In the genomic region with DNA sequence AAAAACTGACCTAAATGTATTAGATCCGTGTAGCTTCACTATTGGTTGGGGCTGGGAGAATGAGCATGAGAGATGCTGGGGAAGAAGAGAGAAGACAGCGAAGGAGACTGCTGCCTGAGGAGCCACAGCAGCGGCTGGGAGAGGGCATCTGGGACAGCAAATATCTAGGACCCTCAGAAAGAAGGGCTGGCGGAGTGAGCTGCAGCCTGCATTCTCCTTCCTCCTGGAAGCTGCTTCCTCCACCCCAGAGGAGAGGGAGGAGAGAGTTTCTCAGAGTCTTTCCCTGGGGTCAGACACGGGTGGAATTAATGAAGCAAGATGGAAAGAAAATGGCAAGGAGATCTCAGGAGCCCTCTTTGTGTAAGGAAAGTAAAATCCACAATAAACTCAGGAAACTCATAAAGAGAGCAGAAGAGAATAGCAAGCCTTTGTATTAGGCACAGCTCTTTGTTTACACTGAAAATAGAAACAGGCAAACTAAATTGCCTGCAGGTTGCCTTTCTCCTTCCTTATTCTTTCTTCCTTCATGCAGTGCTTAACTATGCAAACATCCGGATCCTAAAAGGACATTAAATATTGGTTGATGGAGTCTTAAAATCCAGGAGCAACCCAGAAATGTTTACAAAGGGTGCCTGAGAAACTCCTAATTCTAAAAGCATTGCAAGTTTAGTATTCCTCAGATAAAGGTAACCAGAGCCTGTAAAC, we compare ENCODE assay signal across 19 cellular contexts.
DNase-seq lines count a peak whose midpoint lies in the region; ATAC-seq and TF ChIP-seq lines count a peak whose summit lies in the region.
"Had no signal": no experiment of that assay in that cellular context is flagged by ENCODE, and none has a peak within 500 bp of the region (broad histone marks: within the 10 kb centered on the region; RNA-seq: fewer than 3 reads in every experiment).

No MANE protein-coding gene starts in this region.

- H3K27ac ChIP-seq in PC-3 (ENCODE audit: low read length) (peak overlapping the region; percentile 74), mesendoderm (ENCODE audit: low read depth, low read length) (no peak overlapping the region), transverse colon (peak overlapping the region; percentile 32 to 75 (median 67)), thyroid gland (no peak overlapping the region), substantia nigra (ENCODE audit: low read depth, low read length, poor library complexity, severe bottlenecking) (no peak overlapping the region)
- H3K27ac ChIP-seq: right lobe of liver had no signal

- H3K4me3 ChIP-seq in PC-3 (ENCODE audit: low read length): no peak overlapping the region; the same call in 1 of the 2 replicates
- H3K4me3 ChIP-seq in mesendoderm (ENCODE audit: low read length): no peak overlapping the region
- peak overlapping the region in 1 of 4 donors; percentile 3 for H3K4me3 ChIP-seq in transverse colon
- no peak overlapping the region for H3K4me3 ChIP-seq in thyroid gland (replicated peaks in 1 of 3)
- H3K4me3 ChIP-seq: heart left ventricle, right lobe of liver had no signal

- DNase-seq in SIG-M5 treated with dmso at 0.1 percent for 504 hours (lab: John Stamatoyannopoulos, UW; ENCODE audit: unreplicated experiment) (peak; percentile 25), SIG-M5 (lab: John Stamatoyannopoulos, UW) (no peak), PC-3 (peak; percentile 60), mesendoderm (no peak), transverse colon (no peak), thyroid gland (no peak), substantia nigra (lab: John Stamatoyannopoulos, UW) (no peak)
- DNase-seq in natural killer cell treated with Interleukin-12 subunit alpha and Interleukin-12 subunit beta and Interleukin-15 and Interleukin-18, amount 100 ng/mL, for 72 hours (ENCODE audit: low spot score): no peak
- DNase-seq: activated CD4-positive, CD25-positive, alpha-beta regulatory T cell treated with anti-CD3 and anti-CD28 coated beads, Interleukin-2, amount 50 U/mL, for 72 hours; activated CD8-positive, alpha-beta memory T cell treated with anti-CD3 and anti-CD28 coated beads, Interleukin-2, amount 50 U/mL, for 48 hours; activated naive CD4-positive, alpha-beta T cell; COR-L47; heart left ventricle; kidney glomerular epithelial cell; MV-4-11; right lobe of liver; stimulated activated CD8-positive, alpha-beta memory T cell treated with anti-CD3 and anti-CD28 coated beads, Interleukin-4, amount 100 ng/mL, for 48 hours; T-helper 17 cell; trophoblast cell had no signal

- no peaks in the 10 kb centered on the region for H3K4me1 Mint-ChIP-seq in natural killer cell treated with Interleukin-12 subunit alpha and Interleukin-12 subunit beta and Interleukin-15 and Interleukin-18, amount 100 ng/mL, for 72 hours (ENCODE audit: low read depth in 2 of 2)

- H2BK5ac ChIP-seq in mesendoderm (ENCODE audit: low read length): no peak overlapping the region

- peak overlapping the region; percentile 65 for H3K4me2 ChIP-seq in PC-3 (ENCODE audit: low read length)
- no peak overlapping the region for H3K4me2 ChIP-seq in mesendoderm (ENCODE audit: low read length)

- no CpG with 5 or more reads among the region's 6 CpGs for WGBS in mesendoderm (ENCODE audit: extremely low coverage, insufficient coverage, low lambda C conversion rate)
- 30 to 48% methylated on average over 6 of the region's 6 CpGs for WGBS in transverse colon (ENCODE audit: low coverage in 1 of 2), 2 donors
- WGBS in thyroid gland, 2 donors: 77% methylated on average over 6 of the region's 6 CpGs

- no peaks in the 10 kb centered on the region for H3K79me2 ChIP-seq in PC-3 (ENCODE audit: low read length)
- H3K79me2 ChIP-seq in mesendoderm (ENCODE audit: control insufficient read depth, insufficient read depth, low read length): no peaks in the 10 kb centered on the region

- peaks cover 4% of the 10 kb centered on the region for H3F3A ChIP-seq in PC-3 (ENCODE audit: low read length, unreplicated experiment)

- no peaks in the 10 kb centered on the region for H3K9me3 ChIP-seq in PC-3 (ENCODE audit: low read length)
- no peaks in the 10 kb centered on the region for H3K9me3 ChIP-seq in transverse colon
- no peaks in the 10 kb centered on the region for H3K9me3 ChIP-seq in thyroid gland
- H3K9me3 ChIP-seq: heart left ventricle, right lobe of liver had no signal

- H4K20me1 ChIP-seq in PC-3 (ENCODE audit: low read length): no peaks in the 10 kb centered on the region

- TF ChIP-seq EP300 in transverse colon (IDR thresholded peaks at IDR 0.05; ENCODE audit: low read depth): no peak

- no peak overlapping the region for H3K4me3 Mint-ChIP-seq in natural killer cell treated with Interleukin-12 subunit alpha and Interleukin-12 subunit beta and Interleukin-15 and Interleukin-18, amount 100 ng/mL, for 72 hours
- H3K4me3 Mint-ChIP-seq: T-helper 17 cell had no signal

- H3K79me1 ChIP-seq in mesendoderm (ENCODE audit: low read length): no peaks in the 10 kb centered on the region

- no peaks in the 10 kb centered on the region for H3K9me2 ChIP-seq in PC-3 (replicated peaks; ENCODE audit: low read length)

- H2AFZ ChIP-seq in PC-3 (ENCODE audit: low read length): peak overlapping the region; percentile 30; the same call in 1 of the 2 replicates

- TF ChIP-seq CTCF in PC-3 (conservative IDR thresholded peaks at IDR 0.05; ENCODE audit: low read depth, low read length) (no peak), transverse colon (IDR thresholded peaks at IDR 0.05) (no peak), thyroid gland (IDR thresholded peaks at IDR 0.05) (no peak)

- no peak overlapping the region for H3K23ac ChIP-seq in mesendoderm (ENCODE audit: low read length)

- ATAC-seq in PC-3: peak; percentile 82
- no peak for ATAC-seq in natural killer cell treated with Interleukin-12 subunit alpha and Interleukin-12 subunit beta and Interleukin-15 and Interleukin-18, amount 100 ng/mL, for 72 hours
- ATAC-seq: heart left ventricle, right lobe of liver, T-helper 17 cell had no signal

- CTCF ChIA-PET in PC-3 (lab: Charles Lee): interaction anchor here (0.9 kb wide), 1 partner anchor 13 kb away, joined by 3 read pairs; no protein-coding TSS in a partner anchor

- no peak overlapping the region for H2AK5ac ChIP-seq in mesendoderm (ENCODE audit: low read length)

- H3K36me3 ChIP-seq in PC-3 (ENCODE audit: low read depth, low read length) (no peaks in the 10 kb centered on the region), mesendoderm (ENCODE audit: control insufficient read depth, insufficient read depth, low read length) (no peaks in the 10 kb centered on the region), transverse colon (no peaks in the 10 kb centered on the region), thyroid gland (no peaks in the 10 kb centered on the region)
- H3K36me3 ChIP-seq: heart left ventricle, right lobe of liver had no signal

- no peak overlapping the region for H4K8ac ChIP-seq in mesendoderm (ENCODE audit: low read depth, low read length)

- POLR2A ChIA-PET in PC-3 (lab: Charles Lee; ENCODE audit: unreplicated experiment): no interaction called here

- peak overlapping the region; percentile 25 for H3K18ac ChIP-seq in mesendoderm (ENCODE audit: low read length)

- no peak overlapping the region for H4K5ac ChIP-seq in mesendoderm (ENCODE audit: low read length)

- no TSS peak for BruUV-seq in PC-3 (replicated peaks; lab: Mats Ljungman, UMichigan)

- H3K4ac ChIP-seq in mesendoderm (ENCODE audit: low read depth, low read length): no peak overlapping the region

- in situ Hi-C loops in transverse colon (cut with MboI; ENCODE audit: low pct_ligation_motif_present in 1 of 4, low pct_unique_long_range_greater_than_20kb in 1 of 4, low sequenced_read_pairs in 3 of 4): loop anchor here in 1 of 4 donors (25.0 kb wide), 1 partner anchor 124 kb away; a partner anchor contains a TSS

- no peak overlapping the region for H3K27ac Mint-ChIP-seq in natural killer cell treated with Interleukin-12 subunit alpha and Interleukin-12 subunit beta and Interleukin-15 and Interleukin-18, amount 100 ng/mL, for 72 hours
- H3K27ac Mint-ChIP-seq: T-helper 17 cell had no signal

- peaks cover 29% of the 10 kb centered on the region for H3K4me1 ChIP-seq in PC-3 (ENCODE audit: insufficient read depth, low read length)
- H3K4me1 ChIP-seq in mesendoderm (ENCODE audit: control insufficient read depth, low read depth, low read length): no peaks in the 10 kb centered on the region
- H3K4me1 ChIP-seq in transverse colon: peaks cover 6 to 46% (median 29%) of the 10 kb centered on the region in 4 donors
- H3K4me1 ChIP-seq in thyroid gland: peaks cover 3 to 5% of the 10 kb centered on the region in 2 donors
- H3K4me1 ChIP-seq: right lobe of liver had no signal

- no peaks in the 10 kb centered on the region for H3K27me3 ChIP-seq in PC-3 (ENCODE audit: low read length)
- H3K27me3 ChIP-seq in mesendoderm (ENCODE audit: insufficient read depth, low read length, poor library complexity): no peaks in the 10 kb centered on the region
- no peaks in the 10 kb centered on the region for H3K27me3 ChIP-seq in transverse colon
- no peaks in the 10 kb centered on the region for H3K27me3 ChIP-seq in thyroid gland
- H3K27me3 ChIP-seq: heart left ventricle, right lobe of liver had no signal

- intact Hi-C loops in PC-3 (cut with micrococcal nuclease) (loop anchor here (1.0 kb wide), 3 partner anchors 132 to 214 kb away; no protein-coding TSS in a partner anchor), transverse colon (cut with DNase I; ENCODE audit: low total_unique reads) (no loop called here), thyroid gland (cut with DNase I) (no loop called here)

- H3K9ac ChIP-seq in PC-3 (ENCODE audit: low read length): no peak overlapping the region
- H3K9ac ChIP-seq in mesendoderm (ENCODE audit: low read length): no peak overlapping the region

- H3K56ac ChIP-seq in mesendoderm (ENCODE audit: low read length): peak overlapping the region; percentile 30

- H2BK120ac ChIP-seq in mesendoderm (ENCODE audit: low read depth, low read length): no peak overlapping the region

- H3K36me3 Mint-ChIP-seq in natural killer cell treated with Interleukin-12 subunit alpha and Interleukin-12 subunit beta and Interleukin-15 and Interleukin-18, amount 100 ng/mL, for 72 hours: no peaks in the 10 kb centered on the region

- H3K27me3 Mint-ChIP-seq in natural killer cell treated with Interleukin-12 subunit alpha and Interleukin-12 subunit beta and Interleukin-15 and Interleukin-18, amount 100 ng/mL, for 72 hours: peaks cover 20 to 36% of the 10 kb centered on the region in 2 donors

- no peak overlapping the region for H2BK15ac ChIP-seq in mesendoderm (replicated peaks; ENCODE audit: low read depth)

- TF ChIP-seq POLR2A in transverse colon (IDR thresholded peaks at IDR 0.05) (no peak), thyroid gland (IDR thresholded peaks at IDR 0.05) (no peak)

- H3K9me3 Mint-ChIP-seq in natural killer cell treated with Interleukin-12 subunit alpha and Interleukin-12 subunit beta and Interleukin-15 and Interleukin-18, amount 100 ng/mL, for 72 hours: no peaks in the 10 kb centered on the region

Comparison
In these comparisons a context has a peak if more than half of its experiments do, and no peak if none do; other contexts are left out.
1. DNase-seq: peak in SIG-M5 treated with dmso at 0.1 percent for 504 hours (single experiment) and PC-3 (single experiment); none in SIG-M5 (single experiment), mesendoderm (single experiment), transverse colon (single experiment), thyroid gland (0 of 2), substantia nigra (0 of 49) and natural killer cell treated with Interleukin-12 subunit alpha and Interleukin-12 subunit beta and Interleukin-15 and Interleukin-18, amount 100 ng/mL, for 72 hours (single experiment).
2. H3K27ac ChIP-seq: peak in PC-3 (single experiment) and transverse colon (4 of 4); none in mesendoderm (single experiment), thyroid gland (0 of 3) and substantia nigra (single experiment).